16 cellular contexts compared by ENCODE assay signal in the genomic region with DNA sequence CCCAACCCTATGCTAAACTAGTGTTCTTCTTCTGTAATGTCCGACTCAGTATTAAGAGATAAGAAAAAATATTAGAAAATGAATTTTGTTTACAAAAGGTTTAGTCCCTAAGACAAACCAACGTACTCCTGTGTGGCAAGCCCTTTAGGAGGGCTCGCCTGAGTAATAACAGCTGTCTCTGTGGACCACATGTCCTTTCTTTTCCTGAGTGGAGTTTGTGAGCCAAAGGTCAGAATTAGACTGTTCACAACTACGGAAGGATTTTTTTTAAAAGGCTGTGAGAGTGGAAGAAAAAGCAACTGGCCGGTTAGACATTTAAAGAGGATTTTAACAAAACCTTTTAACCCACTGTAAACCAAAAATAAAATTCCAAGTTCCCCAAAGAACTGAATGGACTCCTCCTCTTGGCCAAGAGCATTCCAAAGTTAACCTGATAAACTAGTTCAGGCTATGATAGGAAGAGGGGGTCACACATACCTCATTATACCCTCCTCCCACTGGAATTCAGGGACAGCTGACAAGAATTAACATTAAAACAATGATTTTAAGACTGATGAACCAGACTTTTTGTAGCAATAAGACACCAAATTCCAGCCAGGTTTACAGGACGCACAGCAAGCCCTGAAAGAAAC. TPM values are rescaled to one million over a fixed set of nuclear protein-coding genes. Genes with fewer than 3 reads are reported as not detected.
DNase-seq lines count a peak whose midpoint lies in the region; ATAC-seq, FAIRE-seq and TF ChIP-seq lines count a peak whose summit lies in the region.
"Had no signal": no experiment of that assay in that cellular context is flagged by ENCODE, and none has a peak within 500 bp of the region (broad histone marks: within the 10 kb centered on the region; RNA-seq: fewer than 3 reads in every experiment).

No MANE protein-coding gene starts in this region.

- POLR2A ChIA-PET in K562 (lab: Yijun Ruan, JAX), result interaction anchor here (0.6 to 1.2 kb wide), 2 partner anchors 13 to 14 kb away, joined by 3 to 4 read pairs; no protein-coding TSS in a partner anchor

- peak overlapping the region; percentile 54 for H3K4me2 ChIP-seq in H9 (ENCODE audit: insufficient read depth, insufficient read length, low read length)
- no peak overlapping the region for H3K4me2 ChIP-seq in K562 (ENCODE audit: insufficient read depth, low read length)
- H3K4me2 ChIP-seq in hepatocyte, result peak overlapping the region; percentile 53
- peak overlapping the region; percentile 43 for H3K4me2 ChIP-seq in neural progenitor cell

- no peak overlapping the region for H3K4me3 ChIP-seq in K562
- no peak overlapping the region for H3K4me3 ChIP-seq in hepatocyte
- H3K4me3 ChIP-seq in neural progenitor cell, result no peak overlapping the region
- no peak overlapping the region for H3K4me3 ChIP-seq in colonic mucosa
- H3K4me3 ChIP-seq: lung, SJSA1, tibial nerve had no signal

- no peaks in the 10 kb centered on the region for H3K79me1 ChIP-seq in H9 (ENCODE audit: insufficient read depth, low read depth, low read length, poor library complexity, severe bottlenecking)

- H2BK15ac ChIP-seq in H9 (ENCODE audit: low read depth, low read length), result no peak overlapping the region

- no peaks in the 10 kb centered on the region for H3K9me1 ChIP-seq in K562 (ENCODE audit: control insufficient read depth, insufficient read depth, low read length)

- H3K36me3 ChIP-seq in K562 (ENCODE audit: control insufficient read depth, insufficient read depth, low read length) (no peaks in the 10 kb centered on the region), hepatocyte (replicated peaks; ENCODE audit: insufficient read depth, low read depth) (no peaks in the 10 kb centered on the region), neural progenitor cell (no peaks in the 10 kb centered on the region), colonic mucosa (no peaks in the 10 kb centered on the region)
- H3K36me3 ChIP-seq: neutrophil, SJSA1, tibial nerve had no signal

- H3K9me3 Mint-ChIP-seq in H9 (no peaks in the 10 kb centered on the region), neural progenitor cell (no peaks in the 10 kb centered on the region)
- H3K9me3 Mint-ChIP-seq: activated CD4-positive, alpha-beta memory T cell treated with anti-CD3 and anti-CD28 coated beads for 36 hours; activated T-helper 1 cell treated with anti-CD3 and anti-CD28 coated beads, Interleukin-12 subunit alpha, Interleukin-12 subunit beta, Interleukin-2, Interleukin-4 antibody, amounts not matched to agents 30 ng/mL and 10 ng/mL and 1 ng/mL, durations not matched to agents 14 hours and 24 hours and 36 hours had no signal

- no peak overlapping the region for H2AFZ ChIP-seq in H9 (ENCODE audit: low read length)
- H2AFZ ChIP-seq in K562 (ENCODE audit: low read depth, low read length), result 0 out of 2 replicates have a peak overlapping the region, but pooled peaks have one; percentile 6
- H2AFZ ChIP-seq in hepatocyte, result peak overlapping the region; percentile 5
- H2AFZ ChIP-seq in neural progenitor cell (replicated peaks), result no peak overlapping the region

- TF ChIP-seq CTCF in H9 (conservative IDR thresholded peaks at IDR 0.05) (no peak), K562 (IDR thresholded peaks at IDR 0.05 in 2 of 3, conservative IDR thresholded peaks at IDR 0.05 in 1 of 3; ENCODE audit: insufficient read depth in 2 of 3, low read depth in 1 of 3, low read length in 3 of 3) (no peak), hepatocyte (IDR thresholded peaks at IDR 0.05; ENCODE audit: poor library complexity) (no peak), neural progenitor cell (IDR thresholded peaks at IDR 0.05) (no peak), colonic mucosa (IDR thresholded peaks at IDR 0.05) (no peak)

- H3K18ac ChIP-seq in H9 (ENCODE audit: insufficient read length, low read depth, low read length), result peak overlapping the region; percentile 48

- H3K23me2 ChIP-seq in H9 (ENCODE audit: insufficient read length, low read depth, low read length, poor library complexity, severe bottlenecking), result peaks cover 6% of the 10 kb centered on the region

- TF ChIP-seq EP300 in K562 (IDR thresholded peaks at IDR 0.05; ENCODE audit: low read length), result no peak

- H3K4me1 ChIP-seq in H9 (ENCODE audit: insufficient read depth, low read length), result peaks cover 5% of the 10 kb centered on the region; the same call in 1 of the 2 replicates
- peaks cover 0 to 20% of the 10 kb centered on the region in 2 experiments; a peak in 2 of 5 replicates for H3K4me1 ChIP-seq in K562 (replicated peaks in 1 of 2; ENCODE audit: control insufficient read depth in 2 of 2, insufficient read depth in 2 of 2, low read length in 2 of 2)
- peaks cover 4% of the 10 kb centered on the region for H3K4me1 ChIP-seq in hepatocyte (ENCODE audit: insufficient read depth)
- H3K4me1 ChIP-seq in neural progenitor cell, result peaks cover 21% of the 10 kb centered on the region
- H3K4me1 ChIP-seq in colonic mucosa, result no peaks in the 10 kb centered on the region
- H3K4me1 ChIP-seq: SJSA1 had no signal

- H3K9ac ChIP-seq in H9 (ENCODE audit: extremely low read depth, insufficient read length, low read length), result no peak overlapping the region
- no peak overlapping the region for H3K9ac ChIP-seq in K562 (ENCODE audit: insufficient read depth in 1 of 2, low read depth in 2 of 2, low read length in 2 of 2)
- H3K9ac ChIP-seq in neural progenitor cell, result no peak overlapping the region
- no peak overlapping the region for H3K9ac ChIP-seq in colonic mucosa (ENCODE audit: low read depth in 2 of 2, low read length in 2 of 2)

- H3K9me3 ChIP-seq in H9 (ENCODE audit: control insufficient read depth, low read depth, low read length) (no peaks in the 10 kb centered on the region), K562 (replicated peaks; ENCODE audit: control insufficient read depth, insufficient read depth, low read depth, low read length) (no peaks in the 10 kb centered on the region), hepatocyte (ENCODE audit: low read depth) (no peaks in the 10 kb centered on the region), neural progenitor cell (ENCODE audit: low read depth) (no peaks in the 10 kb centered on the region), colonic mucosa (no peaks in the 10 kb centered on the region)
- H3K9me3 ChIP-seq: neutrophil, SJSA1, tibial nerve had no signal

- no peaks in the 10 kb centered on the region for H3F3A ChIP-seq in neural progenitor cell (ENCODE audit: low read depth)

- in situ Hi-C loops in K562 (cut with MboI), result no loop called here

- H3K4me3 Mint-ChIP-seq in H9, result peak overlapping the region; percentile 37 to 69
- no peak overlapping the region for H3K4me3 Mint-ChIP-seq in neural progenitor cell
- H3K4me3 Mint-ChIP-seq: activated CD4-positive, alpha-beta memory T cell treated with anti-CD3 and anti-CD28 coated beads for 36 hours; activated T-helper 1 cell treated with anti-CD3 and anti-CD28 coated beads, Interleukin-12 subunit alpha, Interleukin-12 subunit beta, Interleukin-2, Interleukin-4 antibody, amounts not matched to agents 30 ng/mL and 10 ng/mL and 1 ng/mL, durations not matched to agents 14 hours and 24 hours and 36 hours had no signal

- BruUV-seq in K562 (replicated peaks; lab: Mats Ljungman, UMichigan), result no TSS peak

- no CpG with 5 or more reads among the region's 6 CpGs for WGBS in H9 (ENCODE audit: extremely low coverage, insufficient read length, low lambda C conversion rate)
- 23% methylated on average over 6 of the region's 6 CpGs for WGBS in K562 (ENCODE audit: insufficient coverage, low coverage, missing lambda C conversion rate)
- WGBS in hepatocyte (ENCODE audit: low lambda C conversion rate, missing lambda C conversion rate), result 16% methylated on average over 6 of the region's 6 CpGs

- H3K4me1 Mint-ChIP-seq in H9 (peaks cover 57 to 59% of the 10 kb centered on the region in 2 experiments), neural progenitor cell (peaks cover 13% of the 10 kb centered on the region)

- CTCF ChIA-PET in K562 (lab: Yijun Ruan, JAX; ENCODE audit: low intra/inter-chr PET ratio), result no interaction called here

- TF ChIP-seq RAD21 in K562 (CRISPR knock-in tag; conservative IDR thresholded peaks at IDR 0.05 in 1 of 2, IDR thresholded peaks at IDR 0.05 in 1 of 2), result no peak

- no peaks in the 10 kb centered on the region for H3K9me2 ChIP-seq in hepatocyte (replicated peaks; ENCODE audit: insufficient read depth)

- ATAC-seq in K562, result peak; percentile 56

- H4K8ac ChIP-seq in H9 (replicated peaks; ENCODE audit: insufficient read length, low read depth, low read length), result no peak overlapping the region

- DNase-seq in H9, result no peak
- DNase-seq in K562 (ENCODE audit: extremely low read depth in 1 of 4, low spot score in 3 of 4), result no peak
- peak; percentile 22 for DNase-seq in hepatocyte (ENCODE audit: low spot score)
- DNase-seq in neural progenitor cell (ENCODE audit: low spot score), result no peak
- DNase-seq in GF-D8 (lab: John Stamatoyannopoulos, UW), result no peak
- no peak for DNase-seq in NCI-H1092 treated with DMSO at 0.1 percent for 48 hours (lab: John Stamatoyannopoulos, UW)
- no peak for DNase-seq in colonic mucosa
- DNase-seq in RPMI8226, result no peak
- DNase-seq: activated CD4-positive, alpha-beta memory T cell treated with anti-CD3 and anti-CD28 coated beads for 36 hours had no signal

- H3K27ac ChIP-seq in H9 (ENCODE audit: insufficient read length, low read depth, low read length), result peak overlapping the region; percentile 20
- H3K27ac ChIP-seq in K562 (ENCODE audit: extremely low read depth, low read depth, low read length), result no peak overlapping the region
- no peak overlapping the region for H3K27ac ChIP-seq in hepatocyte
- no peak overlapping the region for H3K27ac ChIP-seq in neural progenitor cell
- H3K27ac ChIP-seq in colonic mucosa, result no peak overlapping the region
- H3K27ac ChIP-seq: neutrophil, SJSA1 had no signal

- intact Hi-C loops in K562 (cut with micrococcal nuclease), result no loop called here
- intact Hi-C loops in colonic mucosa (cut with DNase I), result no loop called here

- H2BK5ac ChIP-seq in H9 (ENCODE audit: insufficient read length, low read length), result no peak overlapping the region

- no peaks in the 10 kb centered on the region for H4K20me1 ChIP-seq in H9 (ENCODE audit: control insufficient read depth, insufficient read depth, insufficient read length)
- H4K20me1 ChIP-seq in K562 (replicated peaks; ENCODE audit: control insufficient read depth, insufficient read depth, low read length), result no peaks in the 10 kb centered on the region
- no peaks in the 10 kb centered on the region for H4K20me1 ChIP-seq in hepatocyte (ENCODE audit: insufficient read depth, poor library complexity, severe bottlenecking)
- H4K20me1 ChIP-seq in neural progenitor cell (ENCODE audit: low read depth), result no peaks in the 10 kb centered on the region

- H3K27me3 Mint-ChIP-seq in H9 (ENCODE audit: low read depth), result no peaks in the 10 kb centered on the region
- peaks cover 2% of the 10 kb centered on the region for H3K27me3 Mint-ChIP-seq in neural progenitor cell (ENCODE audit: insufficient read depth, low read depth)
- H3K27me3 Mint-ChIP-seq: activated CD4-positive, alpha-beta memory T cell treated with anti-CD3 and anti-CD28 coated beads for 36 hours had no signal

- H3K56ac ChIP-seq in H9 (ENCODE audit: insufficient read length, low read depth, low read length), result no peak overlapping the region

- H3K36me3 Mint-ChIP-seq in H9 (ENCODE audit: insufficient read depth in 1 of 3, low read depth in 3 of 3) (no peaks in the 10 kb centered on the region), neural progenitor cell (no peaks in the 10 kb centered on the region)
- H3K36me3 Mint-ChIP-seq: activated CD4-positive, alpha-beta memory T cell treated with anti-CD3 and anti-CD28 coated beads for 36 hours had no signal

- H4K91ac ChIP-seq in H9 (ENCODE audit: insufficient read length, low read depth, low read length), result no peak overlapping the region

- H3K79me2 ChIP-seq in H9 (ENCODE audit: insufficient read depth, low read length) (no peaks in the 10 kb centered on the region), K562 (ENCODE audit: control insufficient read depth, insufficient read depth, low read length) (peaks cover 5% of the 10 kb centered on the region; the same call in 1 of the 3 replicates), hepatocyte (no peaks in the 10 kb centered on the region), neural progenitor cell (ENCODE audit: low read depth) (no peaks in the 10 kb centered on the region)

- no peaks in the 10 kb centered on the region for H3K27me3 ChIP-seq in H9 (ENCODE audit: insufficient read depth, low read length)
- H3K27me3 ChIP-seq in K562 (ENCODE audit: control insufficient read depth in 2 of 2, insufficient read depth in 2 of 2, low read length in 2 of 2), result no peaks in the 10 kb centered on the region
- no peaks in the 10 kb centered on the region for H3K27me3 ChIP-seq in hepatocyte
- H3K27me3 ChIP-seq in neural progenitor cell, result no peaks in the 10 kb centered on the region
- H3K27me3 ChIP-seq in colonic mucosa, result no peaks in the 10 kb centered on the region
- H3K27me3 ChIP-seq: neutrophil, SJSA1, tibial nerve had no signal

- H3T11ph ChIP-seq in H9 (ENCODE audit: low read length), result peak overlapping the region; percentile 72

- no peak overlapping the region for H4K5ac ChIP-seq in H9 (ENCODE audit: insufficient read length, low read depth, low read length)

- no peak for FAIRE-seq in K562 (lab: Jason Lieb, UNC)
- FAIRE-seq: GM18507, TTC549 had no signal

- H2BK20ac ChIP-seq in H9 (ENCODE audit: low read depth, low read length, poor library complexity, severe bottlenecking), result no peak overlapping the region

- peak overlapping the region; percentile 80; the same call in 1 of the 2 replicates for H3K14ac ChIP-seq in H9 (ENCODE audit: insufficient read depth, low read length)

- no peak overlapping the region for H2AK5ac ChIP-seq in H9 (ENCODE audit: insufficient read length, low read length)

- H2BK12ac ChIP-seq in H9 (ENCODE audit: insufficient read length, low read depth, low read length), result no peak overlapping the region

- H3K27ac Mint-ChIP-seq in H9 (peak overlapping the region; percentile 94 to 97 (median 94)), neural progenitor cell (no peak overlapping the region)
- H3K27ac Mint-ChIP-seq: activated CD4-positive, alpha-beta memory T cell treated with anti-CD3 and anti-CD28 coated beads for 36 hours; activated T-helper 1 cell treated with anti-CD3 and anti-CD28 coated beads, Interleukin-12 subunit alpha, Interleukin-12 subunit beta, Interleukin-2, Interleukin-4 antibody, amounts not matched to agents 30 ng/mL and 10 ng/mL and 1 ng/mL, durations not matched to agents 14 hours and 24 hours and 36 hours had no signal

- H3K4ac ChIP-seq in H9 (ENCODE audit: low read depth, low read length), result no peak overlapping the region; the same call in 1 of the 2 replicates

- H2BK120ac ChIP-seq in H9 (ENCODE audit: low read depth, low read length, poor library complexity, severe bottlenecking), result peak overlapping the region; percentile 91

- TF ChIP-seq POLR2A in K562 (conservative IDR thresholded peaks at IDR 0.05), result no peak

- H3K23ac ChIP-seq in H9 (ENCODE audit: insufficient read length, low read depth, low read length), result no peak overlapping the region

RNA-seq across cellular contexts. Expression of a gene that starts 43.5 kb away (rescaled TPM):
- total RNA-seq in H9 (2021) (10.4 and 11.4 TPM in 2 replicates), K562 (2014; rRNA removed) (7.8 and 8.4 TPM in 2 replicates), K562 (2014; rRNA removed; fragmentation: Illumina TruSeq; extraction: Trizol) (16.8 and 18.7 TPM in 2 replicates), K562 (2015; rRNA removed; fragmentation: Illumina TruSeq; extraction: Trizol) (15.1 and 15.7 TPM in 2 replicates), K562 (2021) (9.5 and 13.6 TPM in 2 replicates), hepatocyte (7.4 and 14.1 TPM in 2 replicates), neural progenitor cell (ENCODE audit: low replicate concordance) (9.8 and 24.8 TPM in 2 replicates), colonic mucosa (under 1 TPM; 0.56 to 0.62 TPM)
- total RNA-seq in K562 (2011; cell fraction: chromatin; rRNA removed; ENCODE audit: low replicate concordance), result 4.1 and 23.9 TPM in 2 replicates
- total RNA-seq in K562 (2011; cell fraction: nucleolus; rRNA removed), result 2.7 and 4.9 TPM in 2 replicates
- total RNA-seq in K562 (2011; cell fraction: nucleoplasm; rRNA removed), result 8.4 and 13.0 TPM in 2 replicates
- polyA plus RNA-seq in K562 (2011; rRNA removed) (10.7 and 13.1 TPM in 2 replicates), K562 (2014; fragmentation: Illumina TruSeq; extraction: Trizol) (11.2 and 15.1 TPM in 2 replicates), K562 (2014; fragmentation: Nextera tagmentation; extraction: Ambion mirVana) (1 to 10 TPM; 6.4 to 9.3 TPM), K562 (2014; rRNA removed) (9.9 and 10.1 TPM in 2 replicates), hepatocyte (4.8 and 5.6 TPM in 2 replicates)
- 1.9 and 4.1 TPM in 2 replicates for polyA plus RNA-seq in K562 (2011; cell fraction: cytosol; rRNA removed)
- polyA plus RNA-seq in K562 (2011; cell fraction: nucleus; rRNA removed), result 13.8 and 14.7 TPM in 2 replicates
- polyA plus RNA-seq in K562 (2012), result 6.3 and 8.8 TPM in 2 replicates
- polyA minus RNA-seq in K562 (2011; rRNA and poly(A)+ RNA removed), result 10.7 and 12.1 TPM in 2 replicates
- 3.3 and 6.6 TPM in 2 replicates for polyA minus RNA-seq in K562 (2011; cell fraction: cytosol; rRNA and poly(A)+ RNA removed)
- polyA minus RNA-seq in K562 (2011; cell fraction: nucleus; rRNA and poly(A)+ RNA removed), result 13.3 and 16.1 TPM in 2 replicates
- total RNA-seq: SJSA1 had no signal

Comparison
In these comparisons a context has a peak if more than half of its experiments do, and no peak if none do; other contexts are left out.
1. H2AFZ ChIP-seq: peak in K562 (single experiment) and hepatocyte (single experiment); none in H9 (single experiment) and neural progenitor cell (single experiment).